15 cellular contexts compared by ENCODE assay signal in genomic region chr7:53811555-53812079, GRCh38.
DNase-seq lines count a peak whose midpoint lies in the region; ATAC-seq and TF ChIP-seq lines count a peak whose summit lies in the region.
"Had no signal": no experiment of that assay in that cellular context is flagged by ENCODE, and none has a peak within 500 bp of the region (broad histone marks: within the 10 kb centered on the region; RNA-seq: fewer than 3 reads in every experiment).

No MANE protein-coding gene starts in this region.

- peak overlapping the region; percentile 78 for H2AFZ ChIP-seq in Loucy (ENCODE audit: low read length)

- no peaks in the 10 kb centered on the region for H3K36me3 ChIP-seq in Loucy (ENCODE audit: insufficient read depth, low read length)
- H3K36me3 ChIP-seq in colonic mucosa: no peaks in the 10 kb centered on the region
- H3K36me3 ChIP-seq: BLaER1 treated with 17β-estradiol and CSF1 and Interleukin-3, amounts not matched to agents 10 nM and 100 nM; tibial nerve had no signal

- no peaks in the 10 kb centered on the region for H3K79me2 ChIP-seq in Loucy (ENCODE audit: insufficient read depth, low read length)

- no peaks in the 10 kb centered on the region for H3K27me3 Mint-ChIP-seq in effector memory CD8-positive, alpha-beta T cell

- H3K9me3 ChIP-seq in Loucy (ENCODE audit: insufficient read depth, low read depth, low read length): no peaks in the 10 kb centered on the region
- no peaks in the 10 kb centered on the region for H3K9me3 ChIP-seq in colonic mucosa
- H3K9me3 ChIP-seq: BLaER1 treated with 17β-estradiol and CSF1 and Interleukin-3, amounts not matched to agents 10 nM and 100 nM; tibial nerve had no signal

- H3K27me3 ChIP-seq in Loucy (ENCODE audit: insufficient read depth, low read length, poor library complexity, severe bottlenecking) (no peaks in the 10 kb centered on the region), colonic mucosa (no peaks in the 10 kb centered on the region)
- H3K27me3 ChIP-seq: BLaER1 treated with 17β-estradiol and CSF1 and Interleukin-3, amounts not matched to agents 10 nM and 100 nM; tibial nerve had no signal

- H3K4me2 ChIP-seq in Loucy (ENCODE audit: low read depth, low read length, poor library complexity, severe bottlenecking): peak overlapping the region; percentile 66
- H3K4me2 ChIP-seq: BLaER1 treated with 17β-estradiol and CSF1 and Interleukin-3, amounts not matched to agents 10 nM and 100 nM had no signal

- no peak overlapping the region for H3K27ac ChIP-seq in colonic mucosa
- H3K27ac ChIP-seq: BLaER1 treated with 17β-estradiol and CSF1 and Interleukin-3, amounts not matched to agents 10 nM and 100 nM; tibial nerve had no signal

- H3K4me1 ChIP-seq in Loucy (ENCODE audit: insufficient read depth, low read length, poor library complexity, severe bottlenecking): peaks cover 3% of the 10 kb centered on the region
- no peaks in the 10 kb centered on the region for H3K4me1 ChIP-seq in colonic mucosa
- H3K4me1 ChIP-seq: BLaER1 treated with 17β-estradiol and CSF1 and Interleukin-3, amounts not matched to agents 10 nM and 100 nM; tibial nerve had no signal

- H3K27ac Mint-ChIP-seq in effector memory CD8-positive, alpha-beta T cell: no peak overlapping the region
- H3K27ac Mint-ChIP-seq: T-helper 2 cell treated with Interferon-gamma antibody and Interleukin-4, amounts not matched to agents 5 μg/mL and 100 μg/mL, for 36 hours had no signal

- no peak overlapping the region for H3K4me3 Mint-ChIP-seq in effector memory CD8-positive, alpha-beta T cell
- H3K4me3 Mint-ChIP-seq: T-helper 2 cell treated with Interferon-gamma antibody and Interleukin-4, amounts not matched to agents 5 μg/mL and 100 μg/mL, for 36 hours had no signal

- H3K9ac ChIP-seq in Loucy (ENCODE audit: low read depth, low read length, poor library complexity, severe bottlenecking) (peak overlapping the region; percentile 67), colonic mucosa (ENCODE audit: low read depth in 2 of 2, low read length in 2 of 2) (no peak overlapping the region)
- H3K9ac ChIP-seq: BLaER1 treated with 17β-estradiol and CSF1 and Interleukin-3, amounts not matched to agents 10 nM and 100 nM had no signal

- no peak for ATAC-seq in effector memory CD8-positive, alpha-beta T cell (replicated peaks)

- no peaks in the 10 kb centered on the region for H3K36me3 Mint-ChIP-seq in effector memory CD8-positive, alpha-beta T cell (ENCODE audit: insufficient read depth)

- H3K4me3 ChIP-seq in Loucy (ENCODE audit: low read length, poor library complexity, severe bottlenecking): peak overlapping the region; percentile 72
- H3K4me3 ChIP-seq in colonic mucosa: no peak overlapping the region
- H3K4me3 ChIP-seq: BLaER1 treated with 17β-estradiol and CSF1 and Interleukin-3, amounts not matched to agents 10 nM and 100 nM; tibial nerve had no signal

- DNase-seq in Daoy (ENCODE audit: low read depth) (peak; percentile 95), RPMI7951 (ENCODE audit: low read depth) (peak; percentile 83), left kidney (ENCODE audit: low read depth, low spot score) (peak; percentile 18), LoVo (ENCODE audit: low spot score) (no peak), colonic mucosa (no peak), NCI-H226 (no peak)
- DNase-seq in effector memory CD8-positive, alpha-beta T cell: no peak
- DNase-seq: activated CD4-positive, alpha-beta T cell treated with anti-CD3 and anti-CD28 coated beads for 4 hours; activated T-cell treated with anti-CD3 and anti-CD28 coated beads for 4 hours; EL; NCI-H526 had no signal

- intact Hi-C loops in colonic mucosa (cut with DNase I): no loop called here

- H4K20me1 ChIP-seq in Loucy (ENCODE audit: insufficient read depth, low read length, poor library complexity, severe bottlenecking): no peaks in the 10 kb centered on the region
- H4K20me1 ChIP-seq: BLaER1 treated with 17β-estradiol and CSF1 and Interleukin-3, amounts not matched to agents 10 nM and 100 nM had no signal

- no peaks in the 10 kb centered on the region for H3F3A ChIP-seq in Loucy (ENCODE audit: low read depth)

- TF ChIP-seq CTCF in Loucy (conservative IDR thresholded peaks at IDR 0.05; ENCODE audit: low read length) (no peak), colonic mucosa (IDR thresholded peaks at IDR 0.05) (no peak)

- H3K4me1 Mint-ChIP-seq in effector memory CD8-positive, alpha-beta T cell (ENCODE audit: low read depth in 2 of 2): no peaks in the 10 kb centered on the region

- H3K9me3 Mint-ChIP-seq in effector memory CD8-positive, alpha-beta T cell: peaks cover 8 to 11% of the 10 kb centered on the region in 2 donors

- H3K9me2 ChIP-seq in Loucy (replicated peaks; ENCODE audit: low read depth, low read length): no peaks in the 10 kb centered on the region

Comparison
In these comparisons a context has a peak if more than half of its experiments do, and no peak if none do; other contexts are left out.
1. DNase-seq: peak in Daoy (single experiment), RPMI7951 (single experiment) and left kidney (single experiment); none in effector memory CD8-positive, alpha-beta T cell (0 of 3), LoVo (single experiment), colonic mucosa (single experiment) and NCI-H226 (single experiment).